33 cellular contexts compared by ENCODE assay signal in the genomic region with DNA sequence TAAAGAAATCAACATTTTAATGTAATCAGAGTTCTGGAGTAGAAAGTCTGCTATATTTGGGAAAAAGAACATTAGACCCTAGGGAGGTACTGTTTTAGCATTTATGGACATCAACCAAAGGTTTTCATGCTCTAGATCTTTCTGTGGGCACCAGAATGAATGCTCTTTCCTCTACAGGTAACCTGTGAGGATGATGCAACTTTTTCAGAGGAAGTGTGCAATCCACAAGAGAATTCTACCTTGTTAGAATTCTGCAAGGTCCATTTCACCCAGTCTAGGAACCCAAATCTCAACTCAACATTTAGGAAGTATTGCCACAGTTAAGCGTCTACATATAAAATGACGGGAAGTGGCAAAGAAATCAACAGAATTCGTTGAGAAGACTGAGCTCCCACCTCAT.
DNase-seq lines count a peak whose midpoint lies in the region; ATAC-seq, FAIRE-seq and TF ChIP-seq lines count a peak whose summit lies in the region.
"Had no signal": no experiment of that assay in that cellular context is flagged by ENCODE, and none has a peak within 500 bp of the region (broad histone marks: within the 10 kb centered on the region; RNA-seq: fewer than 3 reads in every experiment).

No MANE protein-coding gene starts in this region.

- ATAC-seq in HepG2 (no peak), right lobe of liver (no peak), K562 (no peak)
- ATAC-seq: A549; CD8-positive, alpha-beta T cell had no signal

- TF ChIP-seq POLR2A in HepG2 (IDR thresholded peaks at IDR 0.05; ENCODE audit: insufficient read depth in 1 of 2, low read depth in 2 of 2, low read length in 2 of 2) (no peak), right lobe of liver (IDR thresholded peaks at IDR 0.05) (no peak), K562 (conservative IDR thresholded peaks at IDR 0.05) (no peak)

- no peaks in the 10 kb centered on the region for H3K9me1 ChIP-seq in K562 (ENCODE audit: control insufficient read depth, insufficient read depth, low read length)

- no peak for TF ChIP-seq CTCF in HepG2 (CRISPR knock-in tag; IDR thresholded peaks at IDR 0.05)
- no peak for TF ChIP-seq CTCF in right lobe of liver (IDR thresholded peaks at IDR 0.05)
- no peak for TF ChIP-seq CTCF in K562 (IDR thresholded peaks at IDR 0.05 in 2 of 3, conservative IDR thresholded peaks at IDR 0.05 in 1 of 3; ENCODE audit: insufficient read depth in 2 of 3, low read depth in 1 of 3, low read length in 3 of 3)

- H3K36me3 ChIP-seq in HepG2 (replicated peaks in 1 of 2; ENCODE audit: control insufficient read depth in 1 of 2, insufficient read depth in 2 of 2, low read length in 2 of 2) (no peaks in the 10 kb centered on the region), right lobe of liver (no peaks in the 10 kb centered on the region), K562 (ENCODE audit: control insufficient read depth, insufficient read depth, low read length) (no peaks in the 10 kb centered on the region)
- H3K36me3 ChIP-seq: BE2C had no signal

- no peak for DNase-seq in HepG2 (ENCODE audit: low spot score)
- DNase-seq in right lobe of liver, result no peak
- DNase-seq in KBM-7, result peak; percentile 5
- no peak for DNase-seq in K562 (ENCODE audit: extremely low read depth in 1 of 4, low spot score in 3 of 4)
- no peak for DNase-seq in NOMO-1 treated with dmso at 0.1 percent for 144 hours (lab: John Stamatoyannopoulos, UW; ENCODE audit: unreplicated experiment)
- no peak for DNase-seq in GF-D8 (lab: John Stamatoyannopoulos, UW)
- DNase-seq: 8988T; ACHN; AML-193; BE2C; C1 segment of cervical spinal cord; Caco-2; Calu3; CD4-positive, alpha-beta memory T cell; CD4-positive, alpha-beta T cell; CD4-positive, CD25-positive, alpha-beta regulatory T cell; CD8-positive, alpha-beta memory T cell; CD8-positive, alpha-beta T cell; COR-L47; DMS 273 treated with DMSO at 0.1 percent for 48 hours; DMS153; DMS53; DMS79; DMS79 treated with DMSO at 0.1 percent for 48 hours; DND-41; EL had no signal

- TF ChIP-seq EP300 in HepG2 (IDR thresholded peaks at IDR 0.05; ENCODE audit: low read depth in 2 of 2, low read length in 2 of 2), result no peak
- TF ChIP-seq EP300 in HepG2 (CRISPR knock-in tag; IDR thresholded peaks at IDR 0.05; ENCODE audit: borderline replicate concordance), result no peak
- no peak for TF ChIP-seq EP300 in K562 (IDR thresholded peaks at IDR 0.05; ENCODE audit: low read length)

- WGBS in HepG2 (ENCODE audit: low lambda C conversion rate), result 2% methylated on average over 3 of the region's 3 CpGs
- WGBS in right lobe of liver (ENCODE audit: insufficient coverage, low coverage, low lambda C conversion rate, missing lambda C conversion rate), result 45% methylated on average over 3 of the region's 3 CpGs
- 18% methylated on average over 3 of the region's 3 CpGs for WGBS in K562 (ENCODE audit: insufficient coverage, low coverage, missing lambda C conversion rate)

- BruUV-seq in HepG2 (replicated peaks; lab: Mats Ljungman, UMichigan), result no TSS peak
- no TSS peak for BruUV-seq in K562 (replicated peaks; lab: Mats Ljungman, UMichigan)

- no peaks in the 10 kb centered on the region for H3K4me1 ChIP-seq in HepG2 (ENCODE audit: insufficient read depth, low read length)
- no peaks in the 10 kb centered on the region for H3K4me1 ChIP-seq in right lobe of liver
- H3K4me1 ChIP-seq in K562 (replicated peaks in 1 of 2; ENCODE audit: control insufficient read depth in 2 of 2, insufficient read depth in 2 of 2, low read length in 2 of 2), result no peaks in the 10 kb centered on the region
- H3K4me1 ChIP-seq: A549, BE2C, Caco-2 had no signal

- H3K27ac ChIP-seq in HepG2 (ENCODE audit: extremely low read length, insufficient read depth, low read length), result no peak overlapping the region
- no peak overlapping the region for H3K27ac ChIP-seq in right lobe of liver
- H3K27ac ChIP-seq in K562 (ENCODE audit: extremely low read depth, low read depth, low read length), result no peak overlapping the region
- H3K27ac ChIP-seq: 22Rv1; A549; BLaER1; BLaER1 treated with 17β-estradiol and CSF1 and Interleukin-3, amounts not matched to agents 10 nM and 100 nM; C4-2B had no signal

- POLR2A ChIA-PET in HepG2 (lab: Yijun Ruan, JAX) (no interaction called here), K562 (lab: Yijun Ruan, JAX) (no interaction called here)

- CTCF ChIA-PET in HepG2 (lab: Yijun Ruan, JAX; ENCODE audit: low intra/inter-chr PET ratio, low total read pairs), result no interaction called here
- CTCF ChIA-PET in K562 (lab: Yijun Ruan, JAX; ENCODE audit: low intra/inter-chr PET ratio), result no interaction called here

- H3K79me2 ChIP-seq in HepG2 (ENCODE audit: insufficient read depth, low read length) (no peaks in the 10 kb centered on the region), K562 (ENCODE audit: control insufficient read depth, insufficient read depth, low read length) (no peaks in the 10 kb centered on the region)

- H2AFZ ChIP-seq in HepG2 (ENCODE audit: low read length), result no peak overlapping the region
- 0 out of 2 replicates have a peak overlapping the region, but pooled peaks have one; percentile 2 for H2AFZ ChIP-seq in K562 (ENCODE audit: low read depth, low read length)

- H3K4me3 ChIP-seq in HepG2 (replicated peaks in 1 of 3; ENCODE audit: insufficient read depth in 1 of 3, low read depth in 2 of 3, low read length in 3 of 3) (no peak overlapping the region), right lobe of liver (no peak overlapping the region), K562 (no peak overlapping the region)
- H3K4me3 ChIP-seq: A549; BLaER1; BLaER1 treated with 17β-estradiol and CSF1 and Interleukin-3, amounts not matched to agents 10 nM and 100 nM had no signal

- H3K9ac ChIP-seq in HepG2 (ENCODE audit: insufficient read depth, low read depth, low read length) (no peak overlapping the region), K562 (ENCODE audit: insufficient read depth in 1 of 2, low read depth in 2 of 2, low read length in 2 of 2) (no peak overlapping the region)
- H3K9ac ChIP-seq: BLaER1; BLaER1 treated with 17β-estradiol and CSF1 and Interleukin-3, amounts not matched to agents 10 nM and 100 nM had no signal

- TF ChIP-seq RAD21 in HepG2 (CRISPR knock-in tag; IDR thresholded peaks at IDR 0.05) (no peak), K562 (CRISPR knock-in tag; conservative IDR thresholded peaks at IDR 0.05 in 1 of 2, IDR thresholded peaks at IDR 0.05 in 1 of 2) (no peak)

- in situ Hi-C loops in HepG2 (cut with HindIII; ENCODE audit: extremely low pct_ligation_motif_present, low pct_unique_long_range_greater_than_20kb) (no loop called here), KBM-7 (cut with MboI; ENCODE audit: low pct_unique_long_range_greater_than_20kb, low sequenced_read_pairs) (no loop called here), K562 (cut with MboI) (no loop called here)

- H3K27me3 ChIP-seq in HepG2 (ENCODE audit: control insufficient read depth in 1 of 2, insufficient read depth in 2 of 2, low read length in 2 of 2), result peaks cover 3 to 11% of the 10 kb centered on the region in 2 experiments; a peak in 1 of 5 replicates
- H3K27me3 ChIP-seq in right lobe of liver, result no peaks in the 10 kb centered on the region
- peaks cover 0 to 6% of the 10 kb centered on the region in 2 experiments; a peak in 1 of 5 replicates for H3K27me3 ChIP-seq in K562 (ENCODE audit: control insufficient read depth in 2 of 2, insufficient read depth in 2 of 2, low read length in 2 of 2)
- H3K27me3 ChIP-seq: BE2C; BLaER1; BLaER1 treated with 17β-estradiol and CSF1 and Interleukin-3, amounts not matched to agents 10 nM and 100 nM had no signal

- intact Hi-C loops in HepG2 (cut with micrococcal nuclease; ENCODE audit: unreplicated experiment), result no loop called here
- intact Hi-C loops in right lobe of liver (cut with DNase I), result no loop called here
- intact Hi-C loops in K562 (cut with micrococcal nuclease), result no loop called here

- H3K4me2 ChIP-seq in HepG2 (ENCODE audit: low read depth, low read length) (no peak overlapping the region), K562 (ENCODE audit: insufficient read depth, low read length) (no peak overlapping the region)
- H3K4me2 ChIP-seq: A549; BLaER1; BLaER1 treated with 17β-estradiol and CSF1 and Interleukin-3, amounts not matched to agents 10 nM and 100 nM had no signal

- H4K20me1 ChIP-seq in HepG2 (ENCODE audit: insufficient read depth, low read length) (no peaks in the 10 kb centered on the region), K562 (replicated peaks; ENCODE audit: control insufficient read depth, insufficient read depth, low read length) (no peaks in the 10 kb centered on the region)
- H4K20me1 ChIP-seq: BLaER1; BLaER1 treated with 17β-estradiol and CSF1 and Interleukin-3, amounts not matched to agents 10 nM and 100 nM had no signal

- FAIRE-seq in HepG2 (lab: Jason Lieb, UNC), result no peak
- FAIRE-seq in K562 (lab: Jason Lieb, UNC), result no peak
- FAIRE-seq: A204.1, A549, D721Med had no signal

- no peaks in the 10 kb centered on the region for H3K9me3 ChIP-seq in HepG2 (ENCODE audit: low read length)
- H3K9me3 ChIP-seq in right lobe of liver, result no peaks in the 10 kb centered on the region
- no peaks in the 10 kb centered on the region for H3K9me3 ChIP-seq in K562 (replicated peaks; ENCODE audit: control insufficient read depth, insufficient read depth, low read depth, low read length)
- H3K9me3 ChIP-seq: A549, BE2C, Caco-2 had no signal

TF ChIP-seq in HepG2, 621 proteins besides CTCF, POLR2A, EP300 and RAD21 (continues in another document):
- TF ChIP-seq MBD4 (IDR thresholded peaks at IDR 0.05; ENCODE audit: borderline replicate concordance, low read length), result no peak
- TF ChIP-seq ZNF670 (CRISPR knock-in tag; IDR thresholded peaks at IDR 0.05; ENCODE audit: borderline replicate concordance), result no peak
- TF ChIP-seq ZNF121 (CRISPR knock-in tag; IDR thresholded peaks at IDR 0.05), result no peak
- TF ChIP-seq MXD4 (CRISPR knock-in tag; IDR thresholded peaks at IDR 0.05), result no peak
- TF ChIP-seq HNRNPLL (IDR thresholded peaks at IDR 0.05; ENCODE audit: low read depth, low read length, poor library complexity, severe bottlenecking), result no peak
- TF ChIP-seq EHMT2 (IDR thresholded peaks at IDR 0.05; ENCODE audit: borderline replicate concordance, low read depth, low read length), result no peak
- TF ChIP-seq CEBPB (IDR thresholded peaks at IDR 0.05; ENCODE audit: borderline replicate concordance, low read depth, low read length), result peak; percentile 26; the same call in 1 of the 2 replicates
